18 cellular contexts compared by ENCODE assay signal in genomic region chr1:203144661-203145060, GRCh38. TPM values are rescaled to one million over a fixed set of nuclear protein-coding genes. Genes with fewer than 3 reads are reported as not detected.
DNase-seq lines count a peak whose midpoint lies in the region; FAIRE-seq and TF ChIP-seq lines count a peak whose summit lies in the region.
"Had no signal": no experiment of that assay in that cellular context is flagged by ENCODE, and none has a peak within 500 bp of the region (broad histone marks: within the 10 kb centered on the region; RNA-seq: fewer than 3 reads in every experiment).

No MANE protein-coding gene starts in this region.

- H3K4me3 Mint-ChIP-seq in immature natural killer cell (no peak overlapping the region), endodermal cell (no peak overlapping the region)
- H3K4me3 Mint-ChIP-seq: activated naive CD8-positive, alpha-beta T cell treated with anti-CD3 and anti-CD28 coated beads for 36 hours; GM23338 had no signal

- H3K9ac ChIP-seq in parathyroid adenoma (no peak overlapping the region), endodermal cell (ENCODE audit: extremely low read depth, low read length, poor library complexity, severe bottlenecking) (no peak overlapping the region)

- no peaks in the 10 kb centered on the region for H3K79me2 ChIP-seq in parathyroid adenoma

- no peak overlapping the region for H3K4me2 ChIP-seq in parathyroid adenoma (ENCODE audit: low read length)
- H3K4me2 ChIP-seq: GM23338 had no signal

- peaks cover 29% of the 10 kb centered on the region for H3K4me1 ChIP-seq in parathyroid adenoma
- peaks cover 10% of the 10 kb centered on the region for H3K4me1 ChIP-seq in endodermal cell (ENCODE audit: control insufficient read depth, insufficient read depth, low read length)

- H3K27me3 Mint-ChIP-seq in immature natural killer cell (ENCODE audit: low read depth in 3 of 3) (no peaks in the 10 kb centered on the region), endodermal cell (ENCODE audit: insufficient read depth) (no peaks in the 10 kb centered on the region)
- H3K27me3 Mint-ChIP-seq: activated naive CD8-positive, alpha-beta T cell treated with anti-CD3 and anti-CD28 coated beads for 36 hours had no signal

- no peak for TF ChIP-seq CTCF in parathyroid adenoma (IDR thresholded peaks at IDR 0.05)
- no peak for TF ChIP-seq CTCF in endodermal cell (conservative IDR thresholded peaks at IDR 0.05)

- H3K9me3 ChIP-seq in parathyroid adenoma (ENCODE audit: control insufficient read depth, low read length), result no peaks in the 10 kb centered on the region
- H3K9me3 ChIP-seq in endodermal cell (ENCODE audit: control insufficient read depth, low read length), result peaks cover 8% of the 10 kb centered on the region
- H3K9me3 ChIP-seq: BE2C had no signal

- H3K27ac ChIP-seq in parathyroid adenoma (peak overlapping the region; percentile 87), endodermal cell (ENCODE audit: low read depth, low read length) (no peak overlapping the region)

- WGBS in endodermal cell (ENCODE audit: insufficient coverage in 1 of 2, insufficient read length in 1 of 2), 2 experiments, result 75 to 89% methylated on average over 2 to 6 of the region's 6 CpGs

- no peak for FAIRE-seq in frontal cortex (lab: Jason Lieb, UNC)
- FAIRE-seq: G401.6 had no signal

- H3K27ac Mint-ChIP-seq in immature natural killer cell, result no peak overlapping the region
- no peak overlapping the region for H3K27ac Mint-ChIP-seq in endodermal cell
- H3K27ac Mint-ChIP-seq: activated naive CD8-positive, alpha-beta T cell treated with anti-CD3 and anti-CD28 coated beads for 36 hours; GM23338 had no signal

- peaks cover 0 to 2% (median 0%) of the 10 kb centered on the region in 6 donors for H3K9me3 Mint-ChIP-seq in immature natural killer cell
- peaks cover 8% of the 10 kb centered on the region for H3K9me3 Mint-ChIP-seq in endodermal cell
- H3K9me3 Mint-ChIP-seq: activated naive CD8-positive, alpha-beta T cell treated with anti-CD3 and anti-CD28 coated beads for 36 hours had no signal

- H2AFZ ChIP-seq in parathyroid adenoma, result no peak overlapping the region
- H2AFZ ChIP-seq: GM23338 had no signal

- peak in 11 of 14 donors; percentile 33 to 84 (median 72) for DNase-seq in C1 segment of cervical spinal cord (lab: John Stamatoyannopoulos, UW)
- DNase-seq in RPMI7951 (ENCODE audit: low read depth), result peak; percentile 67
- DNase-seq in frontal cortex (ENCODE audit: low spot score in 2 of 2), result peak; percentile 52
- no peak for DNase-seq in immature natural killer cell
- no peak for DNase-seq in HuH-7 (ENCODE audit: low spot score)
- DNase-seq in endodermal cell, result no peak
- DNase-seq in Kasumi-1 (lab: John Stamatoyannopoulos, UW), result no peak
- DNase-seq: activated CD8-positive, alpha-beta memory T cell treated with anti-CD3 and anti-CD28 coated beads, Interleukin-2, amount 50 U/mL, for 48 hours; activated naive CD8-positive, alpha-beta T cell treated with anti-CD3 and anti-CD28 coated beads for 36 hours; OCI-M1; stimulated activated CD4-positive, alpha-beta T cell treated with anti-CD3 and anti-CD28 coated beads, Interleukin-1b, Interleukin-23, amount 100 ng/mL, for 48 hours had no signal

- H3K27me3 ChIP-seq in parathyroid adenoma (ENCODE audit: control insufficient read depth, insufficient read depth, low read length) (no peaks in the 10 kb centered on the region), endodermal cell (ENCODE audit: control insufficient read depth, insufficient read depth, low read length, poor library complexity, severe bottlenecking) (no peaks in the 10 kb centered on the region)
- H3K27me3 ChIP-seq: BE2C had no signal

- H3K36me3 ChIP-seq in parathyroid adenoma (ENCODE audit: control insufficient read depth, insufficient read depth, low read length) (no peaks in the 10 kb centered on the region), endodermal cell (ENCODE audit: control insufficient read depth, insufficient read depth, low read length) (peaks cover 16% of the 10 kb centered on the region)
- H3K36me3 ChIP-seq: BE2C had no signal

- H3K36me3 Mint-ChIP-seq in immature natural killer cell (no peaks in the 10 kb centered on the region), endodermal cell (ENCODE audit: low read depth) (peaks cover 4% of the 10 kb centered on the region)
- H3K36me3 Mint-ChIP-seq: activated naive CD8-positive, alpha-beta T cell treated with anti-CD3 and anti-CD28 coated beads for 36 hours had no signal

- no peak overlapping the region for H3K4me3 ChIP-seq in parathyroid adenoma (ENCODE audit: low read depth, low read length)
- H3K4me3 ChIP-seq in endodermal cell (ENCODE audit: low read length), result no peak overlapping the region
- H3K4me3 ChIP-seq: GM23338 had no signal

- H3K4me1 Mint-ChIP-seq in immature natural killer cell (no peaks in the 10 kb centered on the region), endodermal cell (peaks cover 23% of the 10 kb centered on the region)
- H3K4me1 Mint-ChIP-seq: activated naive CD8-positive, alpha-beta T cell treated with anti-CD3 and anti-CD28 coated beads for 36 hours had no signal

RNA-seq across cellular contexts. Expression of gene ADORA1, which starts 17.1 kb away (rescaled TPM):
- 15.0 and 16.6 TPM in 2 replicates for total RNA-seq in RPMI7951 (2014; rRNA removed; shearing (Covaris generic))
- total RNA-seq in frontal cortex, result 11.0 TPM
- polyA plus RNA-seq in immature natural killer cell, result 1 to 10 TPM in 1 of 3 donors, under 1 TPM in 1, not detected in 1; 0.18 to 3.7 TPM
- total RNA-seq in endodermal cell, result 1 to 10 TPM; 2.0 to 2.1 TPM
- polyA plus RNA-seq in endodermal cell (2013, experiment 1 of 2), result 4.3 TPM
- 4.1 TPM for polyA plus RNA-seq in endodermal cell (2013, experiment 2 of 2)
- total RNA-seq: activated naive CD8-positive, alpha-beta T cell treated with anti-CD3 and anti-CD28 coated beads for 36 hours had no signal

RNA-seq across cellular contexts. Expression of gene MYBPH, which starts 31.0 kb away (rescaled TPM):
- total RNA-seq in RPMI7951 (2014; rRNA removed; shearing (Covaris generic)), result 0.48 and 1.4 TPM in 2 replicates
- not detected for total RNA-seq in frontal cortex
- polyA plus RNA-seq in immature natural killer cell, result not detected
- total RNA-seq in endodermal cell, result not detected
- not detected for polyA plus RNA-seq in endodermal cell (2013, experiment 1 of 2)
- polyA plus RNA-seq in endodermal cell (2013, experiment 2 of 2), result not detected
- total RNA-seq: activated naive CD8-positive, alpha-beta T cell treated with anti-CD3 and anti-CD28 coated beads for 36 hours; esophagus mucosa; GM23338; mucosa of gallbladder had no signal
- polyA plus RNA-seq: GM23338, urinary bladder had no signal

RNA-seq across cellular contexts. Expression of gene CHI3L1, which starts 41.8 kb away (rescaled TPM):
- not detected in 2 replicates for total RNA-seq in RPMI7951 (2014; rRNA removed; shearing (Covaris generic))
- total RNA-seq in frontal cortex (not detected), endodermal cell (1 to 10 TPM in 1 of 2 donors, under 1 TPM in 1; 0.18 to 1.1 TPM)
- not detected for polyA plus RNA-seq in immature natural killer cell
- polyA plus RNA-seq in endodermal cell (2013, experiment 1 of 2), result 0.71 TPM
- polyA plus RNA-seq in endodermal cell (2013, experiment 2 of 2), result 1.3 TPM
- total RNA-seq: activated naive CD8-positive, alpha-beta T cell treated with anti-CD3 and anti-CD28 coated beads for 36 hours had no signal
- polyA plus RNA-seq: GM23338 had no signal

RNA-seq across cellular contexts. Expression of gene MYOG, which starts 58.8 kb away (rescaled TPM):
- not detected in 2 replicates for total RNA-seq in RPMI7951 (2014; rRNA removed; shearing (Covaris generic))
- total RNA-seq in frontal cortex, result under 0.01 TPM
- polyA plus RNA-seq in immature natural killer cell, result not detected
- total RNA-seq in endodermal cell, result not detected
- polyA plus RNA-seq in endodermal cell (2013, experiment 1 of 2), result not detected
- polyA plus RNA-seq in endodermal cell (2013, experiment 2 of 2), result not detected
- total RNA-seq: activated naive CD8-positive, alpha-beta T cell treated with anti-CD3 and anti-CD28 coated beads for 36 hours; esophagus mucosa; GM23338; mucosa of gallbladder had no signal
- polyA plus RNA-seq: GM23338, urinary bladder had no signal

Comparison
In these comparisons a context has a peak if more than half of its experiments do, and no peak if none do; other contexts are left out.
1. DNase-seq: peak in C1 segment of cervical spinal cord (11 of 14), RPMI7951 (single experiment) and frontal cortex (2 of 2); none in immature natural killer cell (0 of 3), HuH-7 (single experiment), endodermal cell (single experiment) and Kasumi-1 (0 of 2).